ENCODE assay signal across 7 cellular contexts in genomic region chr2:101152195-101153076, GRCh38. TPM values are rescaled to one million over a fixed set of nuclear protein-coding genes. Genes with fewer than 3 reads are reported as not detected.
DNase-seq lines count a peak whose midpoint lies in the region; ATAC-seq, FAIRE-seq and TF ChIP-seq lines count a peak whose summit lies in the region.

No MANE protein-coding gene starts in this region.

- no peaks in the 10 kb centered on the region for H3K9me3 Mint-ChIP-seq in chondrocyte (ENCODE audit: low read depth)

- no peaks in the 10 kb centered on the region for H3K36me3 ChIP-seq in RWPE2 (ENCODE audit: low read depth)
- H3K36me3 ChIP-seq in kidney (ENCODE audit: control insufficient read depth in 1 of 2, insufficient read depth in 2 of 2, low read length in 2 of 2), result no peaks in the 10 kb centered on the region
- no peaks in the 10 kb centered on the region for H3K36me3 ChIP-seq in spleen

- H3K27ac ChIP-seq in RWPE2 (ENCODE audit: poor library complexity, severe bottlenecking) (peak overlapping the region; percentile 62), kidney (ENCODE audit: low read depth in 2 of 2, low read length in 2 of 2) (peak overlapping the region; percentile 71 to 90), spleen (peak overlapping the region; percentile 64 to 86 (median 82))

- H3K4me1 ChIP-seq in RWPE2 (ENCODE audit: insufficient read depth, poor library complexity, severe bottlenecking) (peaks cover 23% of the 10 kb centered on the region), kidney (ENCODE audit: control insufficient read depth in 1 of 2, insufficient read depth in 1 of 2, low read depth in 1 of 2, low read length in 2 of 2) (peaks cover 8 to 16% of the 10 kb centered on the region in 2 donors), spleen (peaks cover 20 to 66% (median 54%) of the 10 kb centered on the region in 6 donors)

- H3K9ac ChIP-seq in kidney (ENCODE audit: low read length in 2 of 2), result peak overlapping the region in 1 of 2 donors; percentile 66

- TF ChIP-seq POLR2A in spleen (IDR thresholded peaks at IDR 0.05), result no peak

- H3K27me3 ChIP-seq in RWPE2 (ENCODE audit: insufficient read depth, poor library complexity, severe bottlenecking), result no peaks in the 10 kb centered on the region
- peaks cover 0 to 24% (median 0%) of the 10 kb centered on the region in 7 donors for H3K27me3 ChIP-seq in spleen (replicated peaks in 1 of 7)

- H3K4me3 ChIP-seq in Jurkat, Clone E6-1 (ENCODE audit: low read length), result no peak overlapping the region; the same call in 1 of the 2 replicates
- H3K4me3 ChIP-seq in RWPE2 (ENCODE audit: severe bottlenecking) (peak overlapping the region; percentile 87), kidney (ENCODE audit: low read length in 2 of 2) (peak overlapping the region; percentile 54 to 58), spleen (peak overlapping the region in 7 of 8 donors; percentile 62 to 80 (median 68))

- H3K4me3 Mint-ChIP-seq in chondrocyte (ENCODE audit: unreplicated experiment), result peak overlapping the region; percentile 74

- TF ChIP-seq CTCF in RWPE2 (IDR thresholded peaks at IDR 0.05; ENCODE audit: poor library complexity, severe bottlenecking) (peak; percentile 92), chondrocyte (IDR thresholded peaks at IDR 0.05) (peak; percentile 84), kidney (IDR thresholded peaks at IDR 0.05; ENCODE audit: borderline replicate concordance, extremely low read depth, insufficient read depth) (peak; percentile 91), spleen (IDR thresholded peaks at IDR 0.05 in 8 of 11, conservative IDR thresholded peaks at IDR 0.05 in 3 of 11) (peak in 9 of 11 experiments; percentile 25 to 66 (median 61))

- ATAC-seq in GM21576 (IDR thresholded peaks at IDR 0.05; ENCODE audit: unreplicated experiment) (peak; percentile 55), RWPE2 (ENCODE audit: low read depth) (peak; percentile 35)

- no peaks in the 10 kb centered on the region for H3K36me3 Mint-ChIP-seq in chondrocyte (ENCODE audit: low read depth)

- peaks cover 3% of the 10 kb centered on the region for H3K27me3 Mint-ChIP-seq in chondrocyte (ENCODE audit: low read depth)

- 3 to 6% (median 4%) methylated on average over 21 of the region's 21 CpGs for WGBS in spleen, 5 donors

- peak overlapping the region; percentile 53 for H3K27ac Mint-ChIP-seq in chondrocyte (ENCODE audit: unreplicated experiment)

- DNase-seq in GM04504 (ENCODE audit: low read depth) (peak; percentile 38), RWPE2 (ENCODE audit: low spot score) (no peak), chondrocyte (ENCODE audit: low spot score) (no peak), kidney (peak; percentile 79), spleen (peak; percentile 82)
- DNase-seq in Jurkat, Clone E6-1 (ENCODE audit: low read depth, low spot score), result peak; percentile 45

- intact Hi-C loops in kidney (cut with DNase I), result no loop called here
- intact Hi-C loops in spleen (cut with DNase I; ENCODE audit: low total_unique reads), result no loop called here

- H3K4me1 Mint-ChIP-seq in chondrocyte (ENCODE audit: low read depth), result peaks cover 29% of the 10 kb centered on the region

- H3K9me3 ChIP-seq in RWPE2 (ENCODE audit: severe bottlenecking) (no peaks in the 10 kb centered on the region), kidney (ENCODE audit: control insufficient read depth in 1 of 2, low read length in 2 of 2) (no peaks in the 10 kb centered on the region), spleen (no peaks in the 10 kb centered on the region)

- no peak for FAIRE-seq in kidney (lab: Jason Lieb, UNC)

RNA-seq across cellular contexts. Expression of gene TBC1D8, which starts 1.3 kb away (rescaled TPM):
- 17.8 TPM for polyA plus RNA-seq in Jurkat, Clone E6-1 (2012; ENCODE audit: insufficient read depth, insufficient read length)
- total RNA-seq in chondrocyte, result 6.2 to 8.2 TPM (median 7.3 TPM) in 3 replicates
- total RNA-seq in kidney, result 47.9 TPM
- 7.4 TPM for polyA plus RNA-seq in kidney (ENCODE audit: insufficient read depth, low read depth, low replicate concordance)
- total RNA-seq in spleen, result 100 to 1,000 TPM in 1 of 7 donors, 10 to 100 TPM in 6; 23.8 to 104 (median 54.5) TPM
- 10 to 100 TPM in 2 of 3 donors, 1 to 10 TPM in 1; 7.2 to 10.1 (median 10.1) TPM for polyA plus RNA-seq in spleen

Comparison
In these comparisons a context has a peak if more than half of its experiments do, and no peak if none do; other contexts are left out.
1. DNase-seq: peak in GM04504 (single experiment), Jurkat, Clone E6-1 (single experiment), kidney (single experiment) and spleen (single experiment); none in RWPE2 (single experiment) and chondrocyte (single experiment).
2. Peak in every context shown above with its lines, with median percentiles within 50 percentile points of each other: H3K27ac ChIP-seq and CTCF ChIP-seq.